Comparison of ENCODE assay signal across 11 cellular contexts in the genomic region with DNA sequence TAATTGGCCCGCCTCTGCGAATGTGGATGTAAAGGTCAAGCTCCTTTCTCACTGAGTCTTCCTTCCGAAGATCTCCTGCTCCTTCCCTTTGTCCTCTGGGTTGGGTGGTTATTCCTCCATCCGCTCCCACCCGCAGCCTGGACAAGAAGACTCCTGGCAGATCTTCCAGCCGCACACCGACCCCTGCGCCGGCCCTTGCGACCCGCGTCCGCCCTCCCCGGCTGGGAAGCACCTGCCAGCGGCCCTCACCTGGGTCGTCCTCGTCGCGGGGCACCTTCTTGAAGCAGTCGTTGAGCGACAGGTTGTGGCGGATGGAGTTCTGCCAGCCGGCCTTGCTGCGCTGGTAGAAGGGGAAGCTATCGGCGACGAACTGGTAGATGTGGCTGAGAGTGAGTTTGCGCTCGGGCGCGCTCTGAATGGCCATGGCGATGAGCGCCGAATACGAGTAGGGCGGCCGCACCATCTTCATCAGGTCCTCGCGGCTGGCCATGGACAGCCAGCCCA. TPM values are rescaled to one million over a fixed set of nuclear protein-coding genes. Genes with fewer than 3 reads are reported as not detected.
A peak's percentile ranks its signal among the peaks of the same experiment; 100 is the strongest.
DNase-seq lines count a peak whose midpoint lies in the region; ATAC-seq and TF ChIP-seq lines count a peak whose summit lies in the region.
"Had no signal": no experiment of that assay in that cellular context is flagged by ENCODE, and none has a peak within 500 bp of the region (broad histone marks: within the 10 kb centered on the region; RNA-seq: fewer than 3 reads in every experiment).

No MANE protein-coding gene starts in this region.

- H3K4ac ChIP-seq in trophoblast cell (ENCODE audit: low read depth, low read length): peak overlapping the region; percentile 90

- no peak overlapping the region for H3K9ac ChIP-seq in trophoblast cell (ENCODE audit: low read length)

- peak overlapping the region; percentile 75 for H2AFZ ChIP-seq in trophoblast cell (ENCODE audit: insufficient read depth, low read length, poor library complexity)

- peak overlapping the region; percentile 6 for H3K4me3 Mint-ChIP-seq in chondrocyte (ENCODE audit: unreplicated experiment)

- DNase-seq in DMS153 treated with DMSO at 0.1 percent for 48 hours (lab: John Stamatoyannopoulos, UW; ENCODE audit: unreplicated experiment) (peak; percentile 5), DMS153 (lab: John Stamatoyannopoulos, UW) (no peak), NCI-H526 treated with DMSO at 0.1 percent for 48 hours (lab: John Stamatoyannopoulos, UW) (peak; percentile 27), chondrocyte (ENCODE audit: low spot score) (peak; percentile 85), trophoblast cell (no peak), DMS114 treated with DMSO at 0.1 percent for 48 hours (lab: John Stamatoyannopoulos, UW; ENCODE audit: unreplicated experiment) (no peak)

- no CpG with 5 or more reads among the region's 39 CpGs for WGBS in trophoblast cell (ENCODE audit: extremely low coverage, insufficient coverage, insufficient read length)

- H3K4me3 ChIP-seq in trophoblast cell (ENCODE audit: low read depth, low read length): peak overlapping the region; percentile 77

- no peaks in the 10 kb centered on the region for H3K9me3 Mint-ChIP-seq in chondrocyte (ENCODE audit: low read depth)

- no peak for TF ChIP-seq CTCF in chondrocyte (IDR thresholded peaks at IDR 0.05)

- H3K36me3 ChIP-seq in trophoblast cell (ENCODE audit: control insufficient read depth in 1 of 2, insufficient read depth in 2 of 2, low read length in 2 of 2): peaks cover 7% of the 10 kb centered on the region in 2 experiments

- no peak overlapping the region for H2BK5ac ChIP-seq in trophoblast cell (ENCODE audit: low read depth, low read length, poor library complexity)

- H3K4me2 ChIP-seq in trophoblast cell (ENCODE audit: low read length): peak overlapping the region; percentile 85

- peak overlapping the region; percentile 71 for H4K8ac ChIP-seq in trophoblast cell (ENCODE audit: low read depth, low read length)

- H3K27me3 Mint-ChIP-seq in chondrocyte (ENCODE audit: low read depth): peaks cover 69% of the 10 kb centered on the region

- no peaks in the 10 kb centered on the region for H3K9me3 ChIP-seq in trophoblast cell (ENCODE audit: insufficient read depth, low read depth, low read length)

- H3K14ac ChIP-seq in trophoblast cell (ENCODE audit: low read length): peak overlapping the region; percentile 36

- H3K79me2 ChIP-seq in trophoblast cell (ENCODE audit: control insufficient read depth, insufficient read depth, low read length, poor library complexity): peaks cover 9% of the 10 kb centered on the region

- no peak overlapping the region for H2AK5ac ChIP-seq in trophoblast cell (ENCODE audit: low read length)

- no peak overlapping the region for H3K23ac ChIP-seq in trophoblast cell (ENCODE audit: low read length)

- no peaks in the 10 kb centered on the region for H3K36me3 Mint-ChIP-seq in chondrocyte (ENCODE audit: low read depth)

- H3K4me1 ChIP-seq in trophoblast cell (ENCODE audit: control insufficient read depth in 1 of 2, insufficient read depth in 2 of 2, low read length in 2 of 2): no peaks in the 10 kb centered on the region

- H2BK120ac ChIP-seq in trophoblast cell (ENCODE audit: insufficient read depth, low read length, poor library complexity): no peak overlapping the region

- H3K18ac ChIP-seq in trophoblast cell (ENCODE audit: low read length): peak overlapping the region; percentile 58

- ATAC-seq in HG03159 (IDR thresholded peaks at IDR 0.05; ENCODE audit: unreplicated experiment) (no peak), HG03521 (IDR thresholded peaks at IDR 0.05; ENCODE audit: unreplicated experiment) (no peak)

- H3K27ac Mint-ChIP-seq in chondrocyte (ENCODE audit: unreplicated experiment): no peak overlapping the region

- peak overlapping the region; percentile 58 for H4K91ac ChIP-seq in trophoblast cell (ENCODE audit: low read depth, low read length)

- peak overlapping the region; percentile 45 for H2BK12ac ChIP-seq in trophoblast cell (ENCODE audit: low read length)

- peaks cover 4% of the 10 kb centered on the region for H3K79me1 ChIP-seq in trophoblast cell (ENCODE audit: low read length)

- H4K12ac ChIP-seq in trophoblast cell (ENCODE audit: low read depth, low read length): peak overlapping the region; percentile 80

- H3K27ac ChIP-seq in trophoblast cell (ENCODE audit: low read depth, low read length): peak overlapping the region; percentile 7

- peaks cover 9% of the 10 kb centered on the region for H3K4me1 Mint-ChIP-seq in chondrocyte (ENCODE audit: low read depth)

- no peaks in the 10 kb centered on the region for H3K27me3 ChIP-seq in trophoblast cell (ENCODE audit: insufficient read depth, low read length)

RNA-seq across cellular contexts. Expression of a gene that starts 0.8 kb away (rescaled TPM):
- not detected in 3 replicates for total RNA-seq in chondrocyte
- 51.2 and 54.5 TPM in 2 replicates for polyA plus RNA-seq in trophoblast cell (2013)
- total RNA-seq: bronchial epithelial cell, myocyte, subcutaneous adipose tissue had no signal

Comparison
In these comparisons a context has a peak if more than half of its experiments do, and no peak if none do; other contexts are left out.
1. DNase-seq: peak in DMS153 treated with DMSO at 0.1 percent for 48 hours (single experiment), NCI-H526 treated with DMSO at 0.1 percent for 48 hours (single experiment) and chondrocyte (single experiment); none in DMS153 (single experiment), trophoblast cell (0 of 2) and DMS114 treated with DMSO at 0.1 percent for 48 hours (single experiment).